ENCODE assay signal across 26 cellular contexts in genomic region chr14:99777956-99778355, GRCh38. TPM values are rescaled to one million over a fixed set of nuclear protein-coding genes. Genes with fewer than 3 reads are reported as not detected.
"Had no signal": no experiment of that assay in that cellular context is flagged by ENCODE, and none has a peak within 500 bp of the region (broad histone marks: within the 10 kb centered on the region; RNA-seq: fewer than 3 reads in every experiment).

No MANE protein-coding gene starts in this region.

- ATAC-seq: left colon; mucosa of descending colon; naive thymus-derived CD4-positive, alpha-beta T cell; natural killer cell treated with Interleukin-12 subunit alpha and Interleukin-12 subunit beta and Interleukin-15 and Interleukin-18, amount 100 ng/mL, for 72 hours; right lobe of liver; stimulated activated naive B cell treated with anti-CD40 and anti-IgM and Interleukin-4, amounts not matched to agents 10 μg/mL and 1 μg/mL and 100 μg/mL, for 72 hours; stimulated activated naive CD8-positive, alpha-beta T cell treated with anti-CD3 and anti-CD28 coated beads, Interleukin-15, Interleukin-2, amounts not matched to agents 100 U/mL and 50 U/mL, for 24 hours; upper lobe of right lung had no signal

- H3K4me3 ChIP-seq: left ventricle myocardium inferior, lung, mucosa of descending colon, ovary, right atrium auricular region, right lobe of liver, skin epidermis, stomach, testis, thyroid gland, transverse colon, upper lobe of right lung had no signal

- DNase-seq: hypothalamus; immature natural killer cell; kidney; left colon; left ventricle myocardium inferior; mesendoderm; midbrain; mucosa of descending colon; naive thymus-derived CD4-positive, alpha-beta T cell; ovary; right lobe of liver; stimulated activated CD4-positive, alpha-beta T cell treated with anti-CD3 and anti-CD28 coated beads, Interleukin-12 subunit alpha, Interleukin-12 subunit beta, amount 100 ng/mL, for 4 hours; stimulated activated CD4-positive, alpha-beta T cell treated with anti-CD3 and anti-CD28 coated beads, Interleukin-15, amount 100 ng/mL, for 24 hours; stimulated activated CD4-positive, alpha-beta T cell treated with anti-CD3 and anti-CD28 coated beads, Interleukin-2, amount 100 ng/mL, for 24 hours; stimulated activated CD4-positive, alpha-beta T cell treated with anti-CD3 and anti-CD28 coated beads, Interleukin-4, amount 100 ng/mL, for 1 hour; stimulated activated naive B cell treated with anti-CD40 and anti-IgM and Interleukin-4, amounts not matched to agents 10 μg/mL and 1 μg/mL and 100 μg/mL, for 72 hours; stimulated activated naive CD8-positive, alpha-beta T cell treated with anti-CD3 and anti-CD28 coated beads, Interleukin-15, Interleukin-2, amounts not matched to agents 100 U/mL and 50 U/mL, for 24 hours; stomach; testis; thyroid gland; transverse colon; upper lobe of right lung had no signal

RNA-seq across cellular contexts. Expression of gene EML1, which starts 15.3 kb away (rescaled TPM):
- total RNA-seq: naive thymus-derived CD4-positive, alpha-beta T cell had no signal
